9 cellular contexts compared by ENCODE assay signal in the genomic region with DNA sequence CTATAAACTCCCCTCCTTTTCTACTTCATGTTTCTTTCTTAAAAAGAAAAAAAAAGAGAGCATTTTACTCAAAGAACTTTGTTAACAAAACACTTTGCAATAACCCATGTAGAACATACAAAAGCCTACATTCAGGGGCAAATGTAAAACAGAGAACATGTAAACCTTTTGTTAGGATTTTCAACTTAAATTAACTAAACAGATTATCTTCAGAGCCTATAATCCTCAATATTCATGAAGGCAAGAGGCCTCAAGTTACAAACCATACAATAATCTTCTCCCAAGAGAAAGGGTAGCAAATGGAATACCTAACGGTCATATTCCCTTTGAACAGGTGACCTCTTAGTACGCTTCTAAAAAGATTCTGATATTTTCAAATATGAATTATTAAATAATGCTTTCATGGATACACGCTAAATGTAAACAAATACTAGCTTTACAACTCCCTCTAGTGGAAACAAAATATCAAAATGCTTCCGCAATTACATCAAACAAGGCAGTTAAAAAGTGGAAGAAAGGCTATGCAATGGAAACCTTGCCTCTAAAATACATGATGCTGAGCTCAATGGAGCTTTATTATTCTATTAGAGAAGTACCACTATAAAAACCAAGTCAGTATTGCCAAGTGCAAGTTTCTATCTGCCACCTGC. TPM values are rescaled to one million over a fixed set of nuclear protein-coding genes. Genes with fewer than 3 reads are reported as not detected.
DNase-seq lines count a peak whose midpoint lies in the region; ATAC-seq, FAIRE-seq and TF ChIP-seq lines count a peak whose summit lies in the region.
"Had no signal": no experiment of that assay in that cellular context is flagged by ENCODE, and none has a peak within 500 bp of the region (broad histone marks: within the 10 kb centered on the region; RNA-seq: fewer than 3 reads in every experiment).

No MANE protein-coding gene starts in this region.

- no peak overlapping the region for H3K4me3 ChIP-seq in bronchial epithelial cell (ENCODE audit: low read depth, low read length)
- H3K4me3 ChIP-seq: gastrocnemius medialis had no signal

- no peaks in the 10 kb centered on the region for H3K27me3 ChIP-seq in bronchial epithelial cell (ENCODE audit: control insufficient read depth, insufficient read depth, low read length)
- H3K27me3 ChIP-seq: gastrocnemius medialis had no signal

- no peak for ATAC-seq in HG03469 (IDR thresholded peaks at IDR 0.05; ENCODE audit: unreplicated experiment)
- no peak for ATAC-seq in omental fat pad (ENCODE audit: low FRiP score)

- FAIRE-seq in bronchial epithelial cell (lab: Jason Lieb, UNC), result no peak

- H3K36me3 ChIP-seq in bronchial epithelial cell (ENCODE audit: control insufficient read depth, insufficient read depth, low read length), result peaks cover 2% of the 10 kb centered on the region
- H3K36me3 ChIP-seq: gastrocnemius medialis had no signal

- DNase-seq in DMS53 (lab: John Stamatoyannopoulos, UW) (peak; percentile 16), MV-4-11 (lab: John Stamatoyannopoulos, UW) (peak; percentile 41), bronchial epithelial cell (ENCODE audit: low read depth) (peak; percentile 55), middle frontal gyrus (ENCODE audit: extremely low spot score, low spot score) (peak; percentile 21), omental fat pad (ENCODE audit: low spot score) (no peak), mucosa of gallbladder (ENCODE audit: low spot score) (no peak), RPMI8226 (no peak)
- DNase-seq: gastrocnemius medialis had no signal

- TF ChIP-seq CTCF in bronchial epithelial cell (IDR thresholded peaks at IDR 0.05; ENCODE audit: insufficient read depth, low read length, severe bottlenecking), result peak; percentile 31
- no peak for TF ChIP-seq CTCF in omental fat pad (IDR thresholded peaks at IDR 0.05)

RNA-seq across cellular contexts. Expression of gene CEP152, which starts 9.9 kb away (rescaled TPM):
- total RNA-seq in bronchial epithelial cell (4.5 and 10.1 TPM in 2 replicates), omental fat pad (10 to 100 TPM in 1 of 4 donors, 1 to 10 TPM in 3; 2.6 to 10.4 (median 5.1) TPM), mucosa of gallbladder (5.5 TPM)

Comparison
In these comparisons a context has a peak if more than half of its experiments do, and no peak if none do; other contexts are left out.
1. DNase-seq: peak in DMS53 (single experiment), MV-4-11 (single experiment), bronchial epithelial cell (single experiment) and middle frontal gyrus (single experiment); none in omental fat pad (single experiment), mucosa of gallbladder (single experiment) and RPMI8226 (single experiment).